12 cellular contexts compared by ENCODE assay signal in genomic region chr1:10867914-10868598, GRCh38.
DNase-seq lines count a peak whose midpoint lies in the region; ATAC-seq and TF ChIP-seq lines count a peak whose summit lies in the region.
"Had no signal": no experiment of that assay in that cellular context is flagged by ENCODE, and none has a peak within 500 bp of the region (broad histone marks: within the 10 kb centered on the region; RNA-seq: fewer than 3 reads in every experiment).

No MANE protein-coding gene starts in this region.

- H3K4me3 ChIP-seq in CD4-positive, CD25-positive, alpha-beta regulatory T cell (ENCODE audit: low read depth, low read length): no peak overlapping the region
- H3K4me3 ChIP-seq in HCT116 (replicated peaks in 1 of 2; ENCODE audit: low read depth in 1 of 2, low read length in 2 of 2): no peak overlapping the region
- H3K4me3 ChIP-seq in mesenchymal stem cell (ENCODE audit: insufficient read depth in 1 of 2, low read depth in 1 of 2, low read length in 2 of 2): peak overlapping the region in 1 of 2 experiments; percentile 6
- H3K4me3 ChIP-seq in thyroid gland (replicated peaks in 1 of 3): no peak overlapping the region

- H4K91ac ChIP-seq in mesenchymal stem cell (ENCODE audit: low read length): no peak overlapping the region

- RAD21 ChIA-PET in HCT116 (lab: Charles Lee; ENCODE audit: low non-redundant PET in 1 of 2, low total read pairs in 2 of 2, uncharacterized antibody in 2 of 2, unreplicated experiment in 2 of 2): interaction anchor here (0.6 to 1.6 kb wide), 3 partner anchors 231 to 438 kb away, joined by 3 read pairs; partner anchors contain the start of gene CENPS (in 1 of the 2)

- H3K4me1 Mint-ChIP-seq in CD4-positive, CD25-positive, alpha-beta regulatory T cell: peaks cover 0 to 25% (median 6%) of the 10 kb centered on the region in 4 donors

- peak overlapping the region in 3 of 4 donors; percentile 4 to 51 (median 29) for H3K4me3 Mint-ChIP-seq in CD4-positive, CD25-positive, alpha-beta regulatory T cell

- TF ChIP-seq POLR2A in HCT116 (IDR thresholded peaks at IDR 0.05; ENCODE audit: borderline replicate concordance, extremely low read depth, insufficient read depth, insufficient read length) (no peak), thyroid gland (IDR thresholded peaks at IDR 0.05) (no peak)

- H3K14ac ChIP-seq in mesenchymal stem cell (ENCODE audit: low read length in 2 of 2): no peak overlapping the region

- H3K9me2 ChIP-seq in HCT116 (ENCODE audit: insufficient read depth): no peaks in the 10 kb centered on the region

- H2BK5ac ChIP-seq in mesenchymal stem cell (ENCODE audit: low read depth, low read length, poor library complexity, severe bottlenecking): no peak overlapping the region

- no peaks in the 10 kb centered on the region for H3K9me3 ChIP-seq in CD4-positive, CD25-positive, alpha-beta regulatory T cell (ENCODE audit: control insufficient read depth in 2 of 2, low read length in 2 of 2)
- no peaks in the 10 kb centered on the region for H3K9me3 ChIP-seq in HCT116 (ENCODE audit: control insufficient read depth in 1 of 2, insufficient read depth in 1 of 2, low read depth in 1 of 2, low read length in 2 of 2)
- no peaks in the 10 kb centered on the region for H3K9me3 ChIP-seq in mesenchymal stem cell (ENCODE audit: control insufficient read depth, low read length)
- H3K9me3 ChIP-seq in thyroid gland: no peaks in the 10 kb centered on the region
- H3K9me3 ChIP-seq: adrenal gland, ovary had no signal

- intact Hi-C loops in HCT116 (cut with micrococcal nuclease): loop anchor here (1.0 to 5.0 kb wide), 5 partner anchors 176 to 361 kb away; no protein-coding TSS in a partner anchor
- intact Hi-C loops in thyroid gland (cut with DNase I): loop anchor here (5.0 kb wide), 2 partner anchors 356 to 376 kb away; no protein-coding TSS in a partner anchor

- WGBS in mesenchymal stem cell: 72% methylated on average over 17 of the region's 17 CpGs
- 66 to 71% methylated on average over 16 to 17 of the region's 17 CpGs for WGBS in thyroid gland, 2 donors

- TF ChIP-seq CTCF in HCT116 (IDR thresholded peaks at IDR 0.05 in 2 of 3, conservative IDR thresholded peaks at IDR 0.05 in 1 of 3; ENCODE audit: borderline replicate concordance in 1 of 3, insufficient read depth in 1 of 3, low read depth in 2 of 3, low read length in 2 of 3) (no peak), thyroid gland (IDR thresholded peaks at IDR 0.05) (no peak)

- H3K4ac ChIP-seq in mesenchymal stem cell (ENCODE audit: low read depth in 1 of 2, low read length in 2 of 2): no peak overlapping the region

- H3K23ac ChIP-seq in mesenchymal stem cell (ENCODE audit: low read length in 2 of 2): no peak overlapping the region

- no peaks in the 10 kb centered on the region for H3K36me3 ChIP-seq in CD4-positive, CD25-positive, alpha-beta regulatory T cell (ENCODE audit: control insufficient read depth, insufficient read depth, low read length)
- H3K36me3 ChIP-seq in HCT116 (ENCODE audit: control insufficient read depth in 1 of 2, insufficient read depth in 2 of 2, low read length in 2 of 2): no peaks in the 10 kb centered on the region
- H3K36me3 ChIP-seq in mesenchymal stem cell (ENCODE audit: control insufficient read depth in 1 of 2, insufficient read depth in 2 of 2, low read depth in 1 of 2, low read length in 2 of 2): no peaks in the 10 kb centered on the region
- H3K36me3 ChIP-seq in thyroid gland: no peaks in the 10 kb centered on the region
- H3K36me3 ChIP-seq: adrenal gland, ovary had no signal

- peaks cover 55% of the 10 kb centered on the region for H3K27me3 Mint-ChIP-seq in CD4-positive, CD25-positive, alpha-beta regulatory T cell

- H2AFZ ChIP-seq in HCT116 (ENCODE audit: low read depth, low read length, poor library complexity, severe bottlenecking): peak overlapping the region; percentile 57
- no peak overlapping the region for H2AFZ ChIP-seq in mesenchymal stem cell (ENCODE audit: low read depth, low read length)

- POLR2A ChIA-PET in HCT116 (lab: Charles Lee): interaction anchor here (0.5 kb wide), 1 partner anchor 33 kb away, joined by 4 read pairs; no protein-coding TSS in a partner anchor

- no TSS peak for BruUV-seq in HCT116 (replicated peaks; lab: Mats Ljungman, UMichigan)

- ATAC-seq in CD4-positive, CD25-positive, alpha-beta regulatory T cell (ENCODE audit: low read depth in 2 of 2): no peak
- no peak for ATAC-seq in HCT116
- no peak for ATAC-seq in HG03457 (IDR thresholded peaks at IDR 0.05; ENCODE audit: unreplicated experiment)

- H3K27me3 ChIP-seq in CD4-positive, CD25-positive, alpha-beta regulatory T cell (ENCODE audit: control insufficient read depth, insufficient read depth, low read length): peaks cover 11% of the 10 kb centered on the region
- H3K27me3 ChIP-seq in HCT116 (ENCODE audit: insufficient read depth, low read length) (peaks cover 9% of the 10 kb centered on the region; the same call in 1 of the 2 replicates), mesenchymal stem cell (ENCODE audit: control insufficient read depth in 1 of 2, insufficient read depth in 1 of 2, low read length in 2 of 2) (peaks cover 65 to 84% of the 10 kb centered on the region in 2 experiments), thyroid gland (no peaks in the 10 kb centered on the region)
- H3K27me3 ChIP-seq: ovary had no signal

- H3K9me3 Mint-ChIP-seq in CD4-positive, CD25-positive, alpha-beta regulatory T cell: peaks cover 0 to 2% (median 0%) of the 10 kb centered on the region in 7 donors

- no peak overlapping the region for H2AK5ac ChIP-seq in mesenchymal stem cell (ENCODE audit: low read length, severe bottlenecking)

- CTCF ChIA-PET in HCT116 (lab: Charles Lee): no interaction called here

- H3K4me2 ChIP-seq in HCT116 (ENCODE audit: low read length) (peak overlapping the region; percentile 77; the same call in 1 of the 2 replicates), mesenchymal stem cell (ENCODE audit: low read length, poor library complexity, severe bottlenecking) (no peak overlapping the region)

- no peak overlapping the region for H2BK120ac ChIP-seq in mesenchymal stem cell (ENCODE audit: low read depth, low read length)

- H2BK12ac ChIP-seq in mesenchymal stem cell (ENCODE audit: low read length in 2 of 2): no peak overlapping the region

- no peak overlapping the region for H3K27ac ChIP-seq in CD4-positive, CD25-positive, alpha-beta regulatory T cell (ENCODE audit: insufficient read depth, low read length, poor library complexity, severe bottlenecking)
- H3K27ac ChIP-seq in HCT116 (ENCODE audit: low read depth, low read length) (no peak overlapping the region), mesenchymal stem cell (ENCODE audit: low read length, poor library complexity, severe bottlenecking) (no peak overlapping the region), thyroid gland (no peak overlapping the region)
- H3K27ac ChIP-seq: ovary had no signal

- H3K9ac ChIP-seq in HCT116 (ENCODE audit: low read length) (no peak overlapping the region), mesenchymal stem cell (ENCODE audit: low read length) (no peak overlapping the region)

- H3K79me2 ChIP-seq in HCT116 (ENCODE audit: insufficient read depth, low read length): no peaks in the 10 kb centered on the region

- no peaks in the 10 kb centered on the region for H4K20me1 ChIP-seq in HCT116 (ENCODE audit: insufficient read depth)

- H3K27ac Mint-ChIP-seq in CD4-positive, CD25-positive, alpha-beta regulatory T cell: no peak overlapping the region

- TF ChIP-seq RAD21 in HCT116 (IDR thresholded peaks at IDR 0.05; ENCODE audit: low read depth): no peak

- no peak for DNase-seq in CD4-positive, CD25-positive, alpha-beta regulatory T cell
- DNase-seq in HCT116 (ENCODE audit: low read depth, low spot score) (no peak), NCI-H69 (lab: John Stamatoyannopoulos, UW) (peak; percentile 96), mesenchymal stem cell (no peak), GF-D8 (lab: John Stamatoyannopoulos, UW) (no peak), thyroid gland (no peak), cerebellum (ENCODE audit: low spot score) (no peak)
- DNase-seq: HCEC 1CT, OCI-M1 had no signal

- H4K8ac ChIP-seq in mesenchymal stem cell (ENCODE audit: low read length): peak overlapping the region; percentile 6

- no peaks in the 10 kb centered on the region for H3K36me3 Mint-ChIP-seq in CD4-positive, CD25-positive, alpha-beta regulatory T cell

- no peaks in the 10 kb centered on the region for H3K79me1 ChIP-seq in mesenchymal stem cell (replicated peaks; ENCODE audit: low read length, poor library complexity, severe bottlenecking)

- peaks cover 11% of the 10 kb centered on the region for H3K4me1 ChIP-seq in CD4-positive, CD25-positive, alpha-beta regulatory T cell (ENCODE audit: control insufficient read depth, insufficient read depth, low read length, poor library complexity, severe bottlenecking)
- H3K4me1 ChIP-seq in HCT116 (ENCODE audit: control insufficient read depth in 1 of 2, insufficient read depth in 2 of 2, low read length in 2 of 2): peaks cover 8 to 11% of the 10 kb centered on the region in 2 experiments; a peak in 3 of 4 replicates
- peaks cover 10% of the 10 kb centered on the region for H3K4me1 ChIP-seq in mesenchymal stem cell (ENCODE audit: control insufficient read depth, insufficient read depth, low read depth, low read length)
- H3K4me1 ChIP-seq in thyroid gland: peaks cover 4 to 11% of the 10 kb centered on the region in 2 donors

- no peak overlapping the region for H3K18ac ChIP-seq in mesenchymal stem cell (ENCODE audit: low read depth in 1 of 2, low read length in 2 of 2)

- H2BK15ac ChIP-seq in mesenchymal stem cell (ENCODE audit: low read depth, poor library complexity, severe bottlenecking): no peak overlapping the region
